ENCODE assay signal across 13 cellular contexts in genomic region chr9:135885100-135885853, GRCh38. TPM values are rescaled to one million over a fixed set of nuclear protein-coding genes. Genes with fewer than 3 reads are reported as not detected.
DNase-seq lines count a peak whose midpoint lies in the region; ATAC-seq and TF ChIP-seq lines count a peak whose summit lies in the region.
"Had no signal": no experiment of that assay in that cellular context is flagged by ENCODE, and none has a peak within 500 bp of the region (broad histone marks: within the 10 kb centered on the region; RNA-seq: fewer than 3 reads in every experiment).

No MANE protein-coding gene starts in this region.

- no peaks in the 10 kb centered on the region for H3K27me3 ChIP-seq in PC-3 (ENCODE audit: low read length)

- no peaks in the 10 kb centered on the region for H3F3A ChIP-seq in PC-3 (ENCODE audit: low read length, unreplicated experiment)

- H3K4me1 ChIP-seq in PC-3 (ENCODE audit: insufficient read depth, low read length), result peaks cover 8% of the 10 kb centered on the region

- peaks cover 2 to 16% of the 10 kb centered on the region in 2 donors for H3K36me3 Mint-ChIP-seq in stimulated activated naive B cell treated with anti-CD40 and anti-IgM and Interleukin-4, amounts not matched to agents 10 μg/mL and 1 μg/mL and 100 μg/mL, for 72 hours

- H3K79me2 ChIP-seq in PC-3 (ENCODE audit: low read length), result peaks cover 75% of the 10 kb centered on the region

- intact Hi-C loops in PC-3 (cut with micrococcal nuclease), result no loop called here

- no peaks in the 10 kb centered on the region for H3K27me3 Mint-ChIP-seq in stimulated activated naive B cell treated with anti-CD40 and anti-IgM and Interleukin-4, amounts not matched to agents 10 μg/mL and 1 μg/mL and 100 μg/mL, for 72 hours

- BruUV-seq in PC-3 (replicated peaks; lab: Mats Ljungman, UMichigan), result no TSS peak

- H3K4me2 ChIP-seq in PC-3 (ENCODE audit: low read length), result no peak overlapping the region

- H4K20me1 ChIP-seq in PC-3 (ENCODE audit: low read length), result peaks cover 35% of the 10 kb centered on the region; the same call in 1 of the 2 replicates

- POLR2A ChIA-PET in PC-3 (lab: Charles Lee; ENCODE audit: unreplicated experiment), result no interaction called here

- H2AFZ ChIP-seq in PC-3 (ENCODE audit: low read length), result no peak overlapping the region

- CTCF ChIA-PET in PC-3 (lab: Charles Lee), result no interaction called here

- no peak overlapping the region for H3K9ac ChIP-seq in PC-3 (ENCODE audit: low read length)

- H3K4me1 Mint-ChIP-seq in stimulated activated naive B cell treated with anti-CD40 and anti-IgM and Interleukin-4, amounts not matched to agents 10 μg/mL and 1 μg/mL and 100 μg/mL, for 72 hours, result peaks cover 48 to 83% of the 10 kb centered on the region in 2 donors

- H3K27ac Mint-ChIP-seq in stimulated activated naive B cell treated with anti-CD40 and anti-IgM and Interleukin-4, amounts not matched to agents 10 μg/mL and 1 μg/mL and 100 μg/mL, for 72 hours, result peak overlapping the region; percentile 66

- H3K4me3 Mint-ChIP-seq in stimulated activated naive B cell treated with anti-CD40 and anti-IgM and Interleukin-4, amounts not matched to agents 10 μg/mL and 1 μg/mL and 100 μg/mL, for 72 hours, result no peak overlapping the region

- H3K9me3 Mint-ChIP-seq in stimulated activated naive B cell treated with anti-CD40 and anti-IgM and Interleukin-4, amounts not matched to agents 10 μg/mL and 1 μg/mL and 100 μg/mL, for 72 hours, result no peaks in the 10 kb centered on the region

- peak; percentile 41 for DNase-seq in activated CD8-positive, alpha-beta memory T cell treated with anti-CD3 and anti-CD28 coated beads for 24 hours
- DNase-seq in activated CD8-positive, alpha-beta memory T cell treated with anti-CD3 and anti-CD28 coated beads, Interleukin-2, amount 50 U/mL, for 48 hours, result no peak
- DNase-seq in PC-3 (peak; percentile 10), epithelial cell of esophagus (ENCODE audit: low read depth) (peak; percentile 44), GM19238 (ENCODE audit: insufficient read length, low spot score) (no peak), NCI-H1930 (lab: John Stamatoyannopoulos, UW) (no peak)
- no peak for DNase-seq in stimulated activated naive B cell treated with anti-CD40 and anti-IgM and Interleukin-4, amounts not matched to agents 10 μg/mL and 1 μg/mL and 100 μg/mL, for 72 hours
- DNase-seq: activated effector memory CD4-positive, alpha-beta T cell treated with anti-CD3 and anti-CD28 coated beads, Interleukin-2, amount 50 U/mL, for 16 hours; dermis blood vessel endothelial cell; hippocampal formation; mucosa of descending colon; NCI-H1048 had no signal

- no peaks in the 10 kb centered on the region for H3K36me3 ChIP-seq in PC-3 (ENCODE audit: low read depth, low read length)

- peak; percentile 46; the same call in 1 of the 2 replicates for ATAC-seq in PC-3
- ATAC-seq in stimulated activated naive B cell treated with anti-CD40 and anti-IgM and Interleukin-4, amounts not matched to agents 10 μg/mL and 1 μg/mL and 100 μg/mL, for 72 hours (replicated peaks), result no peak
- no peak for ATAC-seq in GM21526 (IDR thresholded peaks at IDR 0.05; ENCODE audit: low FRiP score, unreplicated experiment)
- ATAC-seq: mucosa of descending colon had no signal

- TF ChIP-seq CTCF in PC-3 (conservative IDR thresholded peaks at IDR 0.05; ENCODE audit: low read depth, low read length), result no peak
- no peak for TF ChIP-seq CTCF in epithelial cell of esophagus (IDR thresholded peaks at IDR 0.05; ENCODE audit: insufficient read depth, low read depth, low read length, missing control alignments)

- H3K9me2 ChIP-seq in PC-3 (replicated peaks; ENCODE audit: low read length), result no peaks in the 10 kb centered on the region

- no peak overlapping the region for H3K4me3 ChIP-seq in PC-3 (ENCODE audit: low read length)
- H3K4me3 ChIP-seq in epithelial cell of esophagus (ENCODE audit: low read length), result no peak overlapping the region
- H3K4me3 ChIP-seq: mucosa of descending colon had no signal

- H3K9me3 ChIP-seq in PC-3 (ENCODE audit: low read length), result no peaks in the 10 kb centered on the region
- H3K9me3 ChIP-seq: mucosa of descending colon had no signal

- no peak overlapping the region for H3K27ac ChIP-seq in PC-3 (ENCODE audit: low read length)

RNA-seq across cellular contexts. Expression of gene CAMSAP1, which starts 22.1 kb away (rescaled TPM):
- 16.4 and 32.0 TPM in 2 replicates for total RNA-seq in PC-3 (2014; rRNA removed)

Comparison
In these comparisons a context has a peak if more than half of its experiments do, and no peak if none do; other contexts are left out.
1. DNase-seq: peak in activated CD8-positive, alpha-beta memory T cell treated with anti-CD3 and anti-CD28 coated beads for 24 hours (single experiment), PC-3 (single experiment) and epithelial cell of esophagus (single experiment); none in activated CD8-positive, alpha-beta memory T cell treated with anti-CD3 and anti-CD28 coated beads, Interleukin-2, amount 50 U/mL, for 48 hours (single experiment), stimulated activated naive B cell treated with anti-CD40 and anti-IgM and Interleukin-4, amounts not matched to agents 10 μg/mL and 1 μg/mL and 100 μg/mL, for 72 hours (single experiment), GM19238 (single experiment) and NCI-H1930 (0 of 2).